18 cellular contexts compared by ENCODE assay signal in genomic region chr10:35876248-35876647, GRCh38.
DNase-seq lines count a peak whose midpoint lies in the region; ATAC-seq and TF ChIP-seq lines count a peak whose summit lies in the region.
"Had no signal": no experiment of that assay in that cellular context is flagged by ENCODE, and none has a peak within 500 bp of the region (broad histone marks: within the 10 kb centered on the region; RNA-seq: fewer than 3 reads in every experiment).

No MANE protein-coding gene starts in this region.

- H3K9me3 ChIP-seq in SK-N-MC (ENCODE audit: low read depth, low read length), result no peaks in the 10 kb centered on the region
- no peaks in the 10 kb centered on the region for H3K9me3 ChIP-seq in upper lobe of right lung
- H3K9me3 ChIP-seq: left ventricle myocardium inferior, prostate gland had no signal

- no peak overlapping the region for H3K9ac ChIP-seq in SK-N-MC (ENCODE audit: insufficient read length)

- TF ChIP-seq CTCF in foreskin fibroblast (IDR thresholded peaks at IDR 0.05; ENCODE audit: low read depth, low read length), result no peak
- TF ChIP-seq CTCF in upper lobe of right lung (IDR thresholded peaks at IDR 0.05), result no peak

- no peaks in the 10 kb centered on the region for H3K36me3 ChIP-seq in SK-N-MC (ENCODE audit: insufficient read depth, low read length)
- no peaks in the 10 kb centered on the region for H3K36me3 ChIP-seq in upper lobe of right lung
- H3K36me3 ChIP-seq: left ventricle myocardium inferior, prostate gland had no signal

- ATAC-seq in sciatic nerve, result peak; percentile 56
- no peak for ATAC-seq in HG02973 (IDR thresholded peaks at IDR 0.05; ENCODE audit: unreplicated experiment)
- no peak for ATAC-seq in HG02884 (IDR thresholded peaks at IDR 0.05; ENCODE audit: unreplicated experiment)
- no peak for ATAC-seq in upper lobe of right lung
- ATAC-seq: Panc1 had no signal

- H3K4me1 ChIP-seq in upper lobe of right lung, result no peaks in the 10 kb centered on the region
- H3K4me1 ChIP-seq: prostate gland had no signal

- DNase-seq in EH (ENCODE audit: low read depth), result peak; percentile 96
- DNase-seq in SK-N-MC (ENCODE audit: low read depth, low spot score), result no peak
- DNase-seq in foreskin fibroblast, result peak; percentile 41 to 52
- no peak for DNase-seq in sciatic nerve (ENCODE audit: low spot score)
- DNase-seq in H4 (ENCODE audit: low spot score), result no peak
- no peak for DNase-seq in upper lobe of right lung
- DNase-seq: activated B cell treated with CpG ODN at 0.5 μM for 24 hours; activated effector memory CD4-positive, alpha-beta T cell treated with Interleukin-2 at 50 U/mL for 16 hours; hippocampal formation; left ventricle myocardium inferior; NCI-H2081; NCI-H69 had no signal

- intact Hi-C loops in sciatic nerve (cut with DNase I), result no loop called here
- intact Hi-C loops in upper lobe of right lung (cut with DNase I), result no loop called here

- no peaks in the 10 kb centered on the region for H3K27me3 ChIP-seq in upper lobe of right lung

- H3K4me3 ChIP-seq in SK-N-MC, result no peak overlapping the region
- H3K4me3 ChIP-seq in foreskin fibroblast (ENCODE audit: low read depth in 1 of 2, low read length in 2 of 2), result no peak overlapping the region
- no peak overlapping the region for H3K4me3 ChIP-seq in upper lobe of right lung
- H3K4me3 ChIP-seq: left ventricle myocardium inferior, prostate gland had no signal

- 0 out of 2 replicates have a peak overlapping the region, but pooled peaks have one; percentile 13 for H3K27ac ChIP-seq in SK-N-MC
- H3K27ac ChIP-seq in upper lobe of right lung, result no peak overlapping the region
- H3K27ac ChIP-seq: C4-2B, epithelial cell of prostate, left ventricle myocardium inferior, prostate gland had no signal

Comparison
In these comparisons a context has a peak if more than half of its experiments do, and no peak if none do; other contexts are left out.
1. DNase-seq: peak in EH (single experiment) and foreskin fibroblast (2 of 2); none in SK-N-MC (single experiment), sciatic nerve (single experiment), H4 (single experiment) and upper lobe of right lung (single experiment).